Comparison of ENCODE assay signal across 20 cellular contexts in genomic region chr7:63030061-63030460, GRCh38.
DNase-seq lines count a peak whose midpoint lies in the region; ATAC-seq, FAIRE-seq and TF ChIP-seq lines count a peak whose summit lies in the region.
"Had no signal": no experiment of that assay in that cellular context is flagged by ENCODE, and none has a peak within 500 bp of the region (broad histone marks: within the 10 kb centered on the region; RNA-seq: fewer than 3 reads in every experiment).

No MANE protein-coding gene starts in this region.

- no peak overlapping the region for H3K14ac ChIP-seq in mesenchymal stem cell (ENCODE audit: low read length in 2 of 2)

- no peak overlapping the region for H2AK5ac ChIP-seq in mesenchymal stem cell (ENCODE audit: low read length, severe bottlenecking)

- peak overlapping the region in 8 of 11 experiments; percentile 35 to 59 (median 42); a peak in 10 of 22 replicates for H3K4me2 ChIP-seq in BLaER1 treated with 17β-estradiol and CSF1 and Interleukin-3, amounts not matched to agents 10 nM and 100 nM
- no peak overlapping the region for H3K4me2 ChIP-seq in mesenchymal stem cell (ENCODE audit: low read length, poor library complexity, severe bottlenecking)
- H3K4me2 ChIP-seq: GM23338 had no signal

- no peak overlapping the region for H4K8ac ChIP-seq in mesenchymal stem cell (ENCODE audit: low read length)

- H3K4me3 Mint-ChIP-seq in chondrocyte (ENCODE audit: unreplicated experiment) = no peak overlapping the region
- H3K4me3 Mint-ChIP-seq in HFFc6 = no peak overlapping the region
- H3K4me3 Mint-ChIP-seq: CD14-positive monocyte; CD4-positive, alpha-beta T cell; CD8-positive, alpha-beta memory T cell; GM23338 had no signal

- no peak overlapping the region for H3K23ac ChIP-seq in mesenchymal stem cell (ENCODE audit: low read length in 2 of 2)

- H2BK12ac ChIP-seq in mesenchymal stem cell (ENCODE audit: low read length in 2 of 2) = no peak overlapping the region

- DNase-seq in chondrocyte (ENCODE audit: low spot score) (peak; percentile 69), mesenteric fat pad (ENCODE audit: low spot score) (peak; percentile 14), urothelium cell line (ENCODE audit: low spot score) (peak; percentile 35), HFFc6 (no peak), mesenchymal stem cell (no peak)
- no peak for DNase-seq in activated naive CD4-positive, alpha-beta T cell treated with anti-CD3 and anti-CD28 coated beads, Interleukin-2, amount 50 U/mL, for 72 hours (ENCODE audit: low spot score in 2 of 2)
- DNase-seq: CD4-positive, alpha-beta T cell; CD8-positive, alpha-beta memory T cell; DMS 273 treated with DMSO at 0.1 percent for 48 hours; DMS79; EL; GDM1 had no signal

- H2AFZ ChIP-seq in mesenchymal stem cell (ENCODE audit: low read depth, low read length) = no peak overlapping the region
- H2AFZ ChIP-seq: GM23338 had no signal

- H2BK15ac ChIP-seq in mesenchymal stem cell (ENCODE audit: low read depth, poor library complexity, severe bottlenecking) = no peak overlapping the region

- H2BK120ac ChIP-seq in mesenchymal stem cell (ENCODE audit: low read depth, low read length) = no peak overlapping the region

- H3K27me3 Mint-ChIP-seq in chondrocyte (ENCODE audit: low read depth) (no peaks in the 10 kb centered on the region), HFFc6 (ENCODE audit: insufficient read depth) (no peaks in the 10 kb centered on the region)
- H3K27me3 Mint-ChIP-seq: CD4-positive, alpha-beta T cell had no signal

- H3K27ac Mint-ChIP-seq in chondrocyte (ENCODE audit: unreplicated experiment) = no peak overlapping the region
- no peak overlapping the region for H3K27ac Mint-ChIP-seq in HFFc6
- no peak overlapping the region for H3K27ac Mint-ChIP-seq in activated naive CD4-positive, alpha-beta T cell treated with anti-CD3 and anti-CD28 coated beads, Interleukin-2, amount 50 U/mL, for 72 hours
- H3K27ac Mint-ChIP-seq: CD14-positive monocyte; CD4-positive, alpha-beta T cell; CD8-positive, alpha-beta memory T cell; GM23338 had no signal

- peaks cover 80% of the 10 kb centered on the region for H3K9me3 Mint-ChIP-seq in chondrocyte (ENCODE audit: low read depth)
- H3K9me3 Mint-ChIP-seq in HFFc6 = peaks cover 41% of the 10 kb centered on the region
- peaks cover 27 to 29% of the 10 kb centered on the region in 2 donors for H3K9me3 Mint-ChIP-seq in activated naive CD4-positive, alpha-beta T cell treated with anti-CD3 and anti-CD28 coated beads, Interleukin-2, amount 50 U/mL, for 72 hours

- 68% methylated on average over 12 of the region's 13 CpGs for WGBS in mesenchymal stem cell

- H2BK5ac ChIP-seq in mesenchymal stem cell (ENCODE audit: low read depth, low read length, poor library complexity, severe bottlenecking) = no peak overlapping the region

- H4K91ac ChIP-seq in mesenchymal stem cell (ENCODE audit: low read length) = no peak overlapping the region

- no peak overlapping the region for H3K4me3 ChIP-seq in BLaER1 treated with 17β-estradiol and CSF1 and Interleukin-3, amounts not matched to agents 10 nM and 100 nM
- no peak overlapping the region for H3K4me3 ChIP-seq in mesenchymal stem cell (ENCODE audit: insufficient read depth in 1 of 2, low read depth in 1 of 2, low read length in 2 of 2)
- H3K4me3 ChIP-seq: GM12878, GM23338, HAP-1 had no signal

- H4K20me1 ChIP-seq in BLaER1 treated with 17β-estradiol and CSF1 and Interleukin-3, amounts not matched to agents 10 nM and 100 nM = no peaks in the 10 kb centered on the region

- peaks cover 2% of the 10 kb centered on the region for H3K36me3 Mint-ChIP-seq in chondrocyte (ENCODE audit: low read depth)
- peaks cover 14% of the 10 kb centered on the region; the same call in 1 of the 2 replicates for H3K36me3 Mint-ChIP-seq in HFFc6 (ENCODE audit: low read depth)
- peaks cover 0 to 39% of the 10 kb centered on the region in 2 donors for H3K36me3 Mint-ChIP-seq in activated naive CD4-positive, alpha-beta T cell treated with anti-CD3 and anti-CD28 coated beads, Interleukin-2, amount 50 U/mL, for 72 hours
- H3K36me3 Mint-ChIP-seq: CD14-positive monocyte; CD8-positive, alpha-beta memory T cell had no signal

- peaks cover 0 to 17% (median 13%) of the 10 kb centered on the region in 10 experiments; a peak in 14 of 20 replicates for H3K4me1 ChIP-seq in BLaER1 treated with 17β-estradiol and CSF1 and Interleukin-3, amounts not matched to agents 10 nM and 100 nM
- no peaks in the 10 kb centered on the region for H3K4me1 ChIP-seq in mesenchymal stem cell (ENCODE audit: control insufficient read depth, insufficient read depth, low read depth, low read length)
- H3K4me1 ChIP-seq: HAP-1 had no signal

- H3K9ac ChIP-seq in BLaER1 treated with 17β-estradiol and CSF1 and Interleukin-3, amounts not matched to agents 10 nM and 100 nM = no peak overlapping the region
- H3K9ac ChIP-seq in mesenchymal stem cell (ENCODE audit: low read length) = no peak overlapping the region

- H3K4ac ChIP-seq in mesenchymal stem cell (ENCODE audit: low read depth in 1 of 2, low read length in 2 of 2) = no peak overlapping the region

- no peak for ATAC-seq in GM21367 (IDR thresholded peaks at IDR 0.05; ENCODE audit: unreplicated experiment)
- ATAC-seq in activated naive CD4-positive, alpha-beta T cell treated with anti-CD3 and anti-CD28 coated beads, Interleukin-2, amount 50 U/mL, for 72 hours = no peak
- ATAC-seq: GM12878, GM23338 had no signal

- TF ChIP-seq CTCF in chondrocyte (IDR thresholded peaks at IDR 0.05) = no peak
- TF ChIP-seq CTCF in HFFc6 (IDR thresholded peaks at IDR 0.05) = no peak

- no peak for FAIRE-seq in urothelium cell line (lab: Jason Lieb, UNC)
- FAIRE-seq: D721Med, GM12878, GM19239 had no signal

- H3K27ac ChIP-seq in BLaER1 treated with 17β-estradiol and CSF1 and Interleukin-3, amounts not matched to agents 10 nM and 100 nM = peak overlapping the region in 2 of 11 experiments; percentile 41 to 50; a peak in 2 of 22 replicates
- H3K27ac ChIP-seq in mesenchymal stem cell (ENCODE audit: low read length, poor library complexity, severe bottlenecking) = no peak overlapping the region

- H3K36me3 ChIP-seq in BLaER1 treated with 17β-estradiol and CSF1 and Interleukin-3, amounts not matched to agents 10 nM and 100 nM = no peaks in the 10 kb centered on the region
- no peaks in the 10 kb centered on the region for H3K36me3 ChIP-seq in mesenchymal stem cell (ENCODE audit: control insufficient read depth in 1 of 2, insufficient read depth in 2 of 2, low read depth in 1 of 2, low read length in 2 of 2)
- H3K36me3 ChIP-seq: HAP-1 had no signal

- peaks cover 21 to 51% (median 42%) of the 10 kb centered on the region in 11 experiments; a peak in 21 of 22 replicates for H3K9me3 ChIP-seq in BLaER1 treated with 17β-estradiol and CSF1 and Interleukin-3, amounts not matched to agents 10 nM and 100 nM (replicated peaks in 1 of 11)
- H3K9me3 ChIP-seq in mesenchymal stem cell (ENCODE audit: control insufficient read depth, low read length) = peaks cover 22% of the 10 kb centered on the region
- H3K9me3 ChIP-seq: HAP-1 had no signal

- H3K4me1 Mint-ChIP-seq in chondrocyte (ENCODE audit: low read depth) (no peaks in the 10 kb centered on the region), HFFc6 (ENCODE audit: low read depth) (no peaks in the 10 kb centered on the region)
- H3K4me1 Mint-ChIP-seq: CD14-positive monocyte; CD8-positive, alpha-beta memory T cell; GM23338 had no signal

- H3K79me1 ChIP-seq in mesenchymal stem cell (replicated peaks; ENCODE audit: low read length, poor library complexity, severe bottlenecking) = no peaks in the 10 kb centered on the region

- no peak overlapping the region for H3K18ac ChIP-seq in mesenchymal stem cell (ENCODE audit: low read depth in 1 of 2, low read length in 2 of 2)

- no peaks in the 10 kb centered on the region for H3K27me3 ChIP-seq in BLaER1 treated with 17β-estradiol and CSF1 and Interleukin-3, amounts not matched to agents 10 nM and 100 nM
- H3K27me3 ChIP-seq in mesenchymal stem cell (ENCODE audit: control insufficient read depth in 1 of 2, insufficient read depth in 1 of 2, low read length in 2 of 2) = no peaks in the 10 kb centered on the region

Comparison
In these comparisons a context has a peak if more than half of its experiments do, and no peak if none do; other contexts are left out.
1. DNase-seq: peak in chondrocyte (single experiment), mesenteric fat pad (single experiment) and urothelium cell line (single experiment); none in HFFc6 (single experiment), mesenchymal stem cell (single experiment) and activated naive CD4-positive, alpha-beta T cell treated with anti-CD3 and anti-CD28 coated beads, Interleukin-2, amount 50 U/mL, for 72 hours (0 of 2).